Comparison of ENCODE assay signal across 11 cellular contexts in the genomic region with DNA sequence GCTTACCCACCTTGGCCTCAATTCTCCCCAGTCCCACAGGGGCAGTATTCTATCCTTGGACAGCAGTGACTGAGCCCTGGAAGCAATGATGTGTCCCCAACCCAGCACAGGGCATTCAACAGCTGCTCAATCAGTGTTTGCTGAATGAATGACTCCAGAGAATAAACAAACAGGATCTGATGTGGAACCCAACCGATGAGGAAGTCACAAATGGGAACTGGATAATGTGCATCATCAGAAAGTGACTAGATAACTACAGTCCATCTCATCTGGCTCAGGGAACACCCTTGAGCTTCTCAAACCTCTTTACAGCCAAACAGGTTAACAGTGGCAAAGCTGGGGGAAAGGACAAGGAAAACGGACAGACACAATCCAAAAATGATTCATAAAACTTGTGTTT.
"Had no signal": no experiment of that assay in that cellular context is flagged by ENCODE, and none has a peak within 500 bp of the region (broad histone marks: within the 10 kb centered on the region; RNA-seq: fewer than 3 reads in every experiment).

No MANE protein-coding gene starts in this region.

- H3K27ac ChIP-seq: cardiac muscle cell, colonic mucosa, tibial artery, vagina had no signal

- H3K4me3 ChIP-seq: cardiac muscle cell, colonic mucosa, tibial artery, vagina had no signal

- H3K27ac Mint-ChIP-seq: activated naive CD8-positive, alpha-beta T cell treated with anti-CD3 and anti-CD28 coated beads, Interleukin-2, amount 50 U/mL, for 24 hours had no signal

- H3K36me3 ChIP-seq: colonic mucosa had no signal

- DNase-seq: activated CD4-positive, alpha-beta T cell treated with anti-CD3 and anti-CD28 coated beads, Interleukin-2, amount 50 U/mL, for 4 hours; activated gamma-delta T cell; activated naive CD8-positive, alpha-beta T cell treated with anti-CD3 and anti-CD28 coated beads, Interleukin-2, amount 50 U/mL, for 24 hours; activated T-cell treated with anti-CD3 and anti-CD28 coated beads, Interleukin-2, amount 50 U/mL, for 48 hours; colonic mucosa; effector CD8-positive, alpha-beta T cell; small intestine; T-helper 17 cell; tibial artery had no signal

- H3K9me3 Mint-ChIP-seq: activated naive CD8-positive, alpha-beta T cell treated with anti-CD3 and anti-CD28 coated beads, Interleukin-2, amount 50 U/mL, for 24 hours had no signal

- H3K4me3 Mint-ChIP-seq: activated naive CD8-positive, alpha-beta T cell treated with anti-CD3 and anti-CD28 coated beads, Interleukin-2, amount 50 U/mL, for 24 hours; T-helper 17 cell had no signal

- H3K4me1 ChIP-seq: colonic mucosa had no signal

- H3K9me3 ChIP-seq: colonic mucosa, tibial artery, vagina had no signal

- H3K27me3 ChIP-seq: cardiac muscle cell, colonic mucosa, tibial artery, vagina had no signal

- H3K27me3 Mint-ChIP-seq: activated naive CD8-positive, alpha-beta T cell treated with anti-CD3 and anti-CD28 coated beads, Interleukin-2, amount 50 U/mL, for 24 hours; T-helper 17 cell had no signal

- ATAC-seq: activated naive CD8-positive, alpha-beta T cell treated with anti-CD3 and anti-CD28 coated beads, Interleukin-2, amount 50 U/mL, for 24 hours; T-helper 17 cell had no signal
